Comparison of ENCODE assay signal across 24 cellular contexts in genomic region chr21:15355066-15355465, GRCh38.
"Had no signal": no experiment of that assay in that cellular context is flagged by ENCODE, and none has a peak within 500 bp of the region (broad histone marks: within the 10 kb centered on the region; RNA-seq: fewer than 3 reads in every experiment).

No MANE protein-coding gene starts in this region.

- H3K36me3 Mint-ChIP-seq: activated naive CD4-positive, alpha-beta T cell treated with anti-CD3 and anti-CD28 coated beads, Interleukin-2, amount 10 ng/mL, durations not matched to agents 7 days and 5 days; memory B cell; natural killer cell treated with Interleukin-12 subunit alpha and Interleukin-12 subunit beta and Interleukin-15 and Interleukin-18, amount 100 ng/mL, for 72 hours had no signal

- H3K27me3 ChIP-seq: neutrophil, ovary, upper lobe of right lung had no signal

- H3K4me3 ChIP-seq: ovary, psoas muscle, upper lobe of right lung had no signal

- H3K27ac ChIP-seq: neutrophil, ovary, psoas muscle, upper lobe of right lung had no signal

- H3K9me3 ChIP-seq: neutrophil, ovary, psoas muscle, upper lobe of right lung had no signal

- H3K36me3 ChIP-seq: neutrophil, ovary, upper lobe of right lung had no signal

- H3K4me1 ChIP-seq: psoas muscle, upper lobe of right lung had no signal

- H3K9me3 Mint-ChIP-seq: activated B cell treated with CpG ODN at 0.5 μM for 24 hours; activated naive CD4-positive, alpha-beta T cell treated with anti-CD3 and anti-CD28 coated beads, Interleukin-2, amount 10 ng/mL, durations not matched to agents 7 days and 5 days; dendritic cell treated with granulocyte-macrophage colony-stimulating factor and Interleukin-4, amounts not matched to agents 40 ng/mL and 50 ng/mL, for 4 days; memory B cell; T-helper 1 cell treated with Interleukin-12 subunit alpha and Interleukin-12 subunit beta and Interleukin-4 antibody, amounts not matched to agents 30 μg/mL and 1 μg/mL, for 36 hours had no signal

- H3K4me3 Mint-ChIP-seq: activated B cell treated with CpG ODN at 0.5 μM for 24 hours; activated naive CD4-positive, alpha-beta T cell treated with anti-CD3 and anti-CD28 coated beads, Interleukin-2, amount 10 ng/mL, durations not matched to agents 7 days and 5 days; dendritic cell treated with granulocyte-macrophage colony-stimulating factor and Interleukin-4, amounts not matched to agents 40 ng/mL and 50 ng/mL, for 4 days; memory B cell; natural killer cell treated with Interleukin-12 subunit alpha and Interleukin-12 subunit beta and Interleukin-15 and Interleukin-18, amount 100 ng/mL, for 72 hours; T-helper 1 cell treated with Interleukin-12 subunit alpha and Interleukin-12 subunit beta and Interleukin-4 antibody, amounts not matched to agents 30 μg/mL and 1 μg/mL, for 36 hours had no signal

- DNase-seq: activated B cell treated with CpG ODN at 0.5 μM for 24 hours; activated CD4-positive, alpha-beta T cell treated with anti-CD3 and anti-CD28 coated beads for 4 hours; activated CD4-positive, alpha-beta T cell treated with anti-CD3 and anti-CD28 coated beads, Interleukin-2, amount 50 U/mL, for 48 hours; activated effector memory CD4-positive, alpha-beta T cell treated with anti-CD3 and anti-CD28 coated beads, Interleukin-2, amount 50 U/mL, for 16 hours; activated naive CD4-positive, alpha-beta T cell treated with anti-CD3 and anti-CD28 coated beads, Interleukin-2, amount 10 ng/mL, durations not matched to agents 7 days and 5 days; amygdala; effector memory CD4-positive, alpha-beta T cell; head of caudate nucleus; islet precursor cell; left cardiac atrium; ovary; psoas muscle; right cardiac atrium; stimulated activated CD4-positive, alpha-beta T cell treated with anti-CD3 and anti-CD28 coated beads, Interleukin-12 subunit alpha, Interleukin-12 subunit beta, amount 100 ng/mL, for 4 hours; stimulated activated CD4-positive, alpha-beta T cell treated with anti-CD3 and anti-CD28 coated beads, Interleukin-4, amount 100 ng/mL, for 4 hours; stimulated activated naive CD8-positive, alpha-beta T cell treated with anti-CD3 and anti-CD28 coated beads, Interleukin-15, Interleukin-2, amounts not matched to agents 100 U/mL and 50 U/mL, for 24 hours; T1000; upper lobe of right lung had no signal

- H3K27ac Mint-ChIP-seq: activated B cell treated with CpG ODN at 0.5 μM for 24 hours; activated naive CD4-positive, alpha-beta T cell treated with anti-CD3 and anti-CD28 coated beads, Interleukin-2, amount 10 ng/mL, durations not matched to agents 7 days and 5 days; dendritic cell treated with granulocyte-macrophage colony-stimulating factor and Interleukin-4, amounts not matched to agents 40 ng/mL and 50 ng/mL, for 4 days; memory B cell; natural killer cell treated with Interleukin-12 subunit alpha and Interleukin-12 subunit beta and Interleukin-15 and Interleukin-18, amount 100 ng/mL, for 72 hours; T-helper 1 cell treated with Interleukin-12 subunit alpha and Interleukin-12 subunit beta and Interleukin-4 antibody, amounts not matched to agents 30 μg/mL and 1 μg/mL, for 36 hours had no signal

- ATAC-seq: esophagus mucosa; left cardiac atrium; natural killer cell treated with Interleukin-12 subunit alpha and Interleukin-12 subunit beta and Interleukin-15 and Interleukin-18, amount 100 ng/mL, for 72 hours; psoas muscle; right cardiac atrium; stimulated activated naive CD8-positive, alpha-beta T cell treated with anti-CD3 and anti-CD28 coated beads, Interleukin-15, Interleukin-2, amounts not matched to agents 100 U/mL and 50 U/mL, for 24 hours; upper lobe of right lung had no signal

- H3K27me3 Mint-ChIP-seq: activated naive CD4-positive, alpha-beta T cell treated with anti-CD3 and anti-CD28 coated beads, Interleukin-2, amount 10 ng/mL, durations not matched to agents 7 days and 5 days; dendritic cell treated with granulocyte-macrophage colony-stimulating factor and Interleukin-4, amounts not matched to agents 40 ng/mL and 50 ng/mL, for 4 days had no signal
